Comparison of ENCODE assay signal across 12 cellular contexts in the genomic region with DNA sequence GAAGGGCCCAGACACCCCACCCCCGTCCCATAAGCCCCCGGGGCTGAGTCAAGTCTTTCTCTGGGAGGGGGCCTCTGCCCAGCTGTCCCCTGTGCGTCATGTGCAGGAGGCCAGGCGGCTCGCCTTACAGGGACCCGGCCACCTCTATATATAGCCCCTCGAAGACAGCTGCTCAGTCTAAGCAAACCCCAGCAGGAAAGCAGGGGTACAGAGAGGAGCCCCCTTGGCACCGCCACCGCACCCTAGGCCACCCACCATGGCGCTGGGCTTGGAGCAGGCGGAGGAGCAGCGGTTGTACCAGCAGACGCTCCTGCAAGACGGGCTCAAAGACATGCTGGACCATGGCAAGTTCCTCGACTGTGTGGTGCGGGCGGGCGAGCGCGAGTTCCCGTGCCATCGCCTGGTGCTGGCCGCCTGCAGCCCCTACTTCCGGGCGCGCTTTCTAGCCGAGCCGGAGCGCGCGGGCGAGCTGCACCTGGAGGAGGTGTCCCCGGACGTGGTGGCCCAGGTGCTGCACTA. TPM values are rescaled to one million over a fixed set of nuclear protein-coding genes. Genes with fewer than 3 reads are reported as not detected.
DNase-seq lines count a peak whose midpoint lies in the region; TF ChIP-seq lines count a peak whose summit lies in the region.
"Had no signal": no experiment of that assay in that cellular context is flagged by ENCODE, and none has a peak within 500 bp of the region (broad histone marks: within the 10 kb centered on the region; RNA-seq: fewer than 3 reads in every experiment).

Gene KLHL40 (plus strand): TSS at position 175 of the 519 bp plus-strand sequence. CDS start 82 bp downstream, at position 257.

- POLR2A ChIA-PET in RWPE1 (lab: Yijun Ruan, JAX; ENCODE audit: low non-redundant PET): no interaction called here

- CTCF ChIA-PET in RWPE1 (lab: Yijun Ruan, JAX): no interaction called here

- in situ Hi-C loops in ACHN (cut with HindIII; ENCODE audit: low pct_ligation_motif_present, low pct_unique_long_range_greater_than_20kb, low sequenced_read_pairs): no loop called here

- DNase-seq in AG10803 (ENCODE audit: low read depth) (no peak), RWPE1 (ENCODE audit: low spot score) (no peak), fibroblast of the aortic adventitia (ENCODE audit: low read depth) (no peak), GM10266 (ENCODE audit: extremely low spot score) (no peak), NCI-H82 treated with DMSO at 0.1 percent for 48 hours (lab: John Stamatoyannopoulos, UW; ENCODE audit: unreplicated experiment) (no peak), ACHN (no peak)
- DNase-seq in stimulated activated CD4-positive, alpha-beta T cell treated with anti-CD3 and anti-CD28 coated beads, Interleukin-2, amount 100 ng/mL, for 48 hours: no peak
- DNase-seq: central memory CD4-positive, alpha-beta T cell; NCI-H2171 had no signal

- H3K36me3 ChIP-seq in rectal smooth muscle tissue (ENCODE audit: control insufficient read depth, insufficient read depth, low read length): no peaks in the 10 kb centered on the region

- H3K4me3 ChIP-seq in AG10803 (ENCODE audit: low read length) (peak within 1 kb of the TSS; percentile 29), fibroblast of the aortic adventitia (ENCODE audit: low read depth, low read length) (peak within 1 kb of the TSS; percentile 28), rectal smooth muscle tissue (ENCODE audit: low read length) (peak within 1 kb of the TSS; percentile 33)

- no peak within 1 kb of the TSS for H3K9ac ChIP-seq in rectal smooth muscle tissue (ENCODE audit: low read length)

- TF ChIP-seq CTCF in AG10803 (conservative IDR thresholded peaks at IDR 0.05; ENCODE audit: low read length) (no peak), RWPE1 (conservative IDR thresholded peaks at IDR 0.05; ENCODE audit: low read depth) (no peak), fibroblast of the aortic adventitia (IDR thresholded peaks at IDR 0.05; ENCODE audit: insufficient read depth, low read length) (no peak), GM10266 (IDR thresholded peaks at IDR 0.05; ENCODE audit: control insufficient read depth, insufficient read depth, low read depth, missing control alignments) (no peak)

- H3K27ac ChIP-seq in RWPE1 (peak within 1 kb of the TSS; percentile 72), rectal smooth muscle tissue (ENCODE audit: low read depth, low read length) (no peak within 1 kb of the TSS)

- H3K4me1 ChIP-seq in rectal smooth muscle tissue (ENCODE audit: control insufficient read depth, insufficient read depth, low read length): no peaks in the 10 kb centered on the region

- peaks cover 3% of the 10 kb centered on the region for H3K27me3 ChIP-seq in rectal smooth muscle tissue (ENCODE audit: control insufficient read depth, insufficient read depth, low read length)

RNA-seq across cellular contexts. Expression of gene KLHL40, which starts in this region (rescaled TPM):
- total RNA-seq in fibroblast of the aortic adventitia (ENCODE audit: low replicate concordance): not detected in 2 replicates
- total RNA-seq: fibroblast of villous mesenchyme, left colon had no signal
